18 cellular contexts compared by ENCODE assay signal in genomic region chr20:50270034-50270395, GRCh38.
DNase-seq lines count a peak whose midpoint lies in the region; ATAC-seq, FAIRE-seq and TF ChIP-seq lines count a peak whose summit lies in the region.
"Had no signal": no experiment of that assay in that cellular context is flagged by ENCODE, and none has a peak within 500 bp of the region (broad histone marks: within the 10 kb centered on the region; RNA-seq: fewer than 3 reads in every experiment).

No MANE protein-coding gene starts in this region.

- DNase-seq in A549 (ENCODE audit: low read depth in 1 of 2, low spot score in 1 of 2): no peak
- DNase-seq in HL-60 (ENCODE audit: low read depth in 1 of 2, low spot score in 1 of 2): no peak
- DNase-seq in left lung: peak in 1 of 2 donors; percentile 82
- no peak for DNase-seq in spleen
- DNase-seq in sciatic nerve (ENCODE audit: low spot score): no peak
- DNase-seq: BE2C; CD8-positive, alpha-beta T cell; NCI-H1694 treated with DMSO at 0.1 percent for 48 hours; NCI-H2107; NCI-H748 treated with DMSO at 0.1 percent for 48 hours; PC-9; RPMI8226; SHP77 had no signal

- intact Hi-C loops in left lung (cut with DNase I) (no loop called here), spleen (cut with DNase I; ENCODE audit: low total_unique reads) (loop anchor here (10.0 kb wide), 1 partner anchor 75 kb away; the partner anchor contains the start of gene CEBPB), sciatic nerve (cut with DNase I) (no loop called here)

- peak overlapping the region; percentile 29 to 70; a peak in 4 of 6 replicates for H3K27ac ChIP-seq in A549
- peak overlapping the region; percentile 76 for H3K27ac ChIP-seq in HL-60 (replicated peaks)
- H3K27ac ChIP-seq in left lung: peak overlapping the region; percentile 65 to 96
- peak overlapping the region in 5 of 8 donors; percentile 86 to 95 (median 93) for H3K27ac ChIP-seq in spleen
- H3K27ac ChIP-seq: PC-9 had no signal

- H3K4me3 ChIP-seq in A549 (no peak overlapping the region), HL-60 (replicated peaks; ENCODE audit: insufficient read depth, low read length) (no peak overlapping the region), left lung (no peak overlapping the region), spleen (peak overlapping the region in 1 of 8 donors; percentile 66)
- H3K4me3 ChIP-seq: GM23338, PC-9 had no signal

- TF ChIP-seq RAD21 in A549 (conservative IDR thresholded peaks at IDR 0.05 in 1 of 2, IDR thresholded peaks at IDR 0.05 in 1 of 2): no peak

- no peaks in the 10 kb centered on the region for H3K9me3 ChIP-seq in A549
- H3K9me3 ChIP-seq in left lung: no peaks in the 10 kb centered on the region
- H3K9me3 ChIP-seq in spleen: no peaks in the 10 kb centered on the region
- H3K9me3 ChIP-seq: BE2C had no signal

- TF ChIP-seq CTCF in A549 (IDR thresholded peaks at IDR 0.05) (no peak), HL-60 (IDR thresholded peaks at IDR 0.05; ENCODE audit: insufficient read depth, low read length) (no peak), left lung (IDR thresholded peaks at IDR 0.05) (no peak), spleen (IDR thresholded peaks at IDR 0.05 in 8 of 11, conservative IDR thresholded peaks at IDR 0.05 in 3 of 11) (no peak)

- FAIRE-seq in A549 (lab: Jason Lieb, UNC): no peak
- FAIRE-seq: G401.6 had no signal

- H3K27me3 ChIP-seq in HL-60 (ENCODE audit: insufficient read depth, poor library complexity, severe bottlenecking) (no peaks in the 10 kb centered on the region), left lung (no peaks in the 10 kb centered on the region), spleen (replicated peaks in 1 of 7) (peaks cover 0 to 34% (median 0%) of the 10 kb centered on the region in 7 donors)
- H3K27me3 ChIP-seq: BE2C had no signal

- H3K4me2 ChIP-seq in A549: no peak overlapping the region
- H3K4me2 ChIP-seq: GM23338, PC-9 had no signal

- H3K36me3 ChIP-seq in left lung (no peaks in the 10 kb centered on the region), spleen (no peaks in the 10 kb centered on the region)
- H3K36me3 ChIP-seq: BE2C had no signal

- TF ChIP-seq EP300 in A549 (IDR thresholded peaks at IDR 0.05): no peak

- H3K4me1 ChIP-seq in A549 (peaks cover 37% of the 10 kb centered on the region), left lung (peaks cover 11 to 99% of the 10 kb centered on the region in 2 donors), spleen (peaks cover 10 to 99% (median 66%) of the 10 kb centered on the region in 6 donors)

- WGBS in A549 (ENCODE audit: missing lambda C conversion rate): 92% methylated on average over 6 of the region's 8 CpGs
- WGBS in spleen, 5 donors: 83 to 93% (median 85%) methylated on average over 7 to 8 of the region's 8 CpGs

- CTCF ChIA-PET in A549 (lab: Yijun Ruan, JAX): interaction anchor here (1.9 kb wide), 1 partner anchor 13 kb away, joined by 6 read pairs; no protein-coding TSS in a partner anchor

- POLR2A ChIA-PET in A549 (lab: Yijun Ruan, JAX): no interaction called here

- no peak for ATAC-seq in A549
- no peak for ATAC-seq in left lung
- no peak for ATAC-seq in GM18498 (IDR thresholded peaks at IDR 0.05; ENCODE audit: unreplicated experiment)
- ATAC-seq in HG03135 (IDR thresholded peaks at IDR 0.05; ENCODE audit: unreplicated experiment): no peak
- no peak for ATAC-seq in sciatic nerve
- ATAC-seq: CD8-positive, alpha-beta T cell; GM23338; HCT116 had no signal

- TF ChIP-seq POLR2A in A549 (IDR thresholded peaks at IDR 0.05; ENCODE audit: low read length): no peak
- TF ChIP-seq POLR2A in spleen (IDR thresholded peaks at IDR 0.05): no peak

TF ChIP-seq in A549, 52 proteins besides CTCF, POLR2A, EP300 and RAD21:
- TF ChIP-seq, protein P1, sequence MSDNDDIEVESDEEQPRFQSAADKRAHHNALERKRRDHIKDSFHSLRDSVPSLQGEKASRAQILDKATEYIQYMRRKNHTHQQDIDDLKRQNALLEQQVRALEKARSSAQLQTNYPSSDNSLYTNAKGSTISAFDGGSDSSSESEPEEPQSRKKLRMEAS (IDR thresholded peaks at IDR 0.05): no peak
- TF ChIP-seq FOXS1 (CRISPR knock-in tag; IDR thresholded peaks at IDR 0.05) (no peak), HOXB13 (CRISPR knock-in tag; IDR thresholded peaks at IDR 0.05; ENCODE audit: low read depth) (no peak), KDM5A (IDR thresholded peaks at IDR 0.05) (no peak), EHF (CRISPR knock-in tag; IDR thresholded peaks at IDR 0.05) (no peak), BCL3 (IDR thresholded peaks at IDR 0.05) (no peak), GATA3 (IDR thresholded peaks at IDR 0.05; ENCODE audit: borderline replicate concordance) (no peak), NR3C1 (IDR thresholded peaks at IDR 0.05) (no peak), ZC3H11A (IDR thresholded peaks at IDR 0.05) (no peak), CBX8 (IDR thresholded peaks at IDR 0.05) (no peak), SREBF2 (IDR thresholded peaks at IDR 0.05) (no peak), HDAC2 (IDR thresholded peaks at IDR 0.05) (no peak), CHD2 (IDR thresholded peaks at IDR 0.05; ENCODE audit: low read length, partially characterized antibody) (no peak)
- TF ChIP-seq, protein P2, sequence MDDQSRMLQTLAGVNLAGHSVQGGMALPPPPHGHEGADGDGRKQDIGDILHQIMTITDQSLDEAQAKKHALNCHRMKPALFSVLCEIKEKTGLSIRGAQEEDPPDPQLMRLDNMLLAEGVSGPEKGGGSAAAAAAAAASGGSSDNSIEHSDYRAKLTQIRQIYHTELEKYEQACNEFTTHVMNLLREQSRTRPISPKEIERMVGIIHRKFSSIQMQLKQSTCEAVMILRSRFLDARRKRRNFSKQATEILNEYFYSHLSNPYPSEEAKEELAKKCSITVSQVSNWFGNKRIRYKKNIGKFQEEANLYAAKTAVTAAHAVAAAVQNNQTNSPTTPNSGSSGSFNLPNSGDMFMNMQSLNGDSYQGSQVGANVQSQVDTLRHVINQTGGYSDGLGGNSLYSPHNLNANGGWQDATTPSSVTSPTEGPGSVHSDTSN (IDR thresholded peaks at IDR 0.05): no peak
- TF ChIP-seq, protein P3, sequence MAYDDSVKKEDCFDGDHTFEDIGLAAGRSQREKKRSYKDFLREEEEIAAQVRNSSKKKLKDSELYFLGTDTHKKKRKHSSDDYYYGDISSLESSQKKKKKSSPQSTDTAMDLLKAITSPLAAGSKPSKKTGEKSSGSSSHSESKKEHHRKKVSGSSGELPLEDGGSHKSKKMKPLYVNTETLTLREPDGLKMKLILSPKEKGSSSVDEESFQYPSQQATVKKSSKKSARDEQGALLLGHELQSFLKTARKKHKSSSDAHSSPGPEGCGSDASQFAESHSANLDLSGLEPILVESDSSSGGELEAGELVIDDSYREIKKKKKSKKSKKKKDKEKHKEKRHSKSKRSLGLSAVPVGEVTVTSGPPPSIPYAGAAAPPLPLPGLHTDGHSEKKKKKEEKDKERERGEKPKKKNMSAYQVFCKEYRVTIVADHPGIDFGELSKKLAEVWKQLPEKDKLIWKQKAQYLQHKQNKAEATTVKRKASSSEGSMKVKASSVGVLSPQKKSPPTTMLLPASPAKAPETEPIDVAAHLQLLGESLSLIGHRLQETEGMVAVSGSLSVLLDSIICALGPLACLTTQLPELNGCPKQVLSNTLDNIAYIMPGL (CRISPR knock-in tag; IDR thresholded peaks at IDR 0.05; ENCODE audit: borderline replicate concordance): no peak
